30 cellular contexts compared by ENCODE assay signal in the genomic region with DNA sequence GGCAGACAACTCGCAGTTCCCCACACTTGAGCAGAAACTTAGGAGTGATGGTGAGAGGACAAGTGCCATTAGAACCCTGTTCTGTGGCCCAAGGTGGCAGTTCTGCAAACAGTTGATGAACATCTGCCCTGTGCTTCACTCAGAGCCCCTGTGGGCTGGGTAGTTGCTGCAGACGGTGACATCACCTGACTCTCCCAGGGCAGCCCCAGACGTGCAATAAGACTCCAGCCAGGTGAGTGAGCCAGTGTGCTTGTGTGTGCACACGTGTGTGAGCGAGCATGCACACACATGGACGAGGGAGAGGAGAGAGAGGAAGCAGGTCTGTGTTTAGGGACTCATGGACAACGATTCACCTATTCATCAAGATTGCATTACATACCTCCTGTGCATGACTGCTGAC.
"Had no signal": no experiment of that assay in that cellular context is flagged by ENCODE, and none has a peak within 500 bp of the region (broad histone marks: within the 10 kb centered on the region; RNA-seq: fewer than 3 reads in every experiment).

No MANE protein-coding gene starts in this region.

- H3K27me3 ChIP-seq: brain microvascular endothelial cell, hepatocyte, pancreas, right atrium auricular region, suprapubic skin, tibial artery had no signal

- DNase-seq: activated CD4-positive, alpha-beta memory T cell treated with anti-CD3 and anti-CD28 coated beads for 36 hours; activated CD4-positive, alpha-beta T cell treated with anti-CD3 and anti-CD28 coated beads for 48 hours; activated CD8-positive, alpha-beta memory T cell treated with anti-CD3 and anti-CD28 coated beads, Interleukin-2, amount 50 U/mL, for 4 hours; activated effector memory CD4-positive, alpha-beta T cell treated with anti-CD3 and anti-CD28 coated beads, Interleukin-2, amount 50 U/mL, for 16 hours; activated naive CD4-positive, alpha-beta T cell treated with anti-CD3 and anti-CD28 coated beads for 36 hours; activated naive CD8-positive, alpha-beta T cell treated with anti-CD3 and anti-CD28 coated beads, Interleukin-2, amount 10 ng/mL, durations not matched to agents 7 days and 5 days; activated T-cell treated with anti-CD3 and anti-CD28 coated beads, Interleukin-2, amount 50 U/mL, for 1 hour; brain microvascular endothelial cell; cortex of kidney; effector memory CD8-positive, alpha-beta T cell; erythroblast; islet precursor cell; left cardiac atrium; naive B cell; nephron progenitor cell; pancreas; stimulated activated naive CD4-positive, alpha-beta T cell; T-helper 9 cell; tibial artery; WERI-Rb-1 had no signal

- H3K4me3 ChIP-seq: gastroesophageal sphincter, hepatocyte, pancreas, psoas muscle, right atrium auricular region, suprapubic skin, tibial artery had no signal

- H3K4me2 ChIP-seq: hepatocyte had no signal

- H3K27ac ChIP-seq: brain microvascular endothelial cell, gastroesophageal sphincter, hepatocyte, pancreas, psoas muscle, right atrium auricular region, suprapubic skin, tibial artery, WERI-Rb-1 had no signal

- H3K9me3 Mint-ChIP-seq: activated CD4-positive, alpha-beta memory T cell treated with anti-CD3 and anti-CD28 coated beads for 36 hours; activated naive CD4-positive, alpha-beta T cell treated with anti-CD3 and anti-CD28 coated beads for 36 hours; activated naive CD8-positive, alpha-beta T cell treated with anti-CD3 and anti-CD28 coated beads, Interleukin-2, amount 10 ng/mL, durations not matched to agents 7 days and 5 days; activated T-helper 1 cell treated with anti-CD3 and anti-CD28 coated beads, Interleukin-12 subunit alpha, Interleukin-12 subunit beta, Interleukin-2, Interleukin-4 antibody, amounts not matched to agents 30 ng/mL and 10 ng/mL and 1 ng/mL, durations not matched to agents 14 hours and 24 hours and 36 hours; effector memory CD8-positive, alpha-beta T cell; T-helper 1 cell treated with Interleukin-12 subunit alpha and Interleukin-12 subunit beta and Interleukin-4 antibody, amounts not matched to agents 30 μg/mL and 1 μg/mL, for 36 hours had no signal

- H3K36me3 ChIP-seq: brain microvascular endothelial cell, gastroesophageal sphincter, pancreas, right atrium auricular region, suprapubic skin, tibial artery, WERI-Rb-1 had no signal

- H3K27me3 Mint-ChIP-seq: activated naive CD8-positive, alpha-beta T cell treated with anti-CD3 and anti-CD28 coated beads, Interleukin-2, amount 10 ng/mL, durations not matched to agents 7 days and 5 days had no signal

- H3K4me3 Mint-ChIP-seq: activated CD4-positive, alpha-beta memory T cell treated with anti-CD3 and anti-CD28 coated beads for 36 hours; activated naive CD4-positive, alpha-beta T cell treated with anti-CD3 and anti-CD28 coated beads for 36 hours; activated naive CD8-positive, alpha-beta T cell treated with anti-CD3 and anti-CD28 coated beads, Interleukin-2, amount 10 ng/mL, durations not matched to agents 7 days and 5 days; activated T-helper 1 cell treated with anti-CD3 and anti-CD28 coated beads, Interleukin-12 subunit alpha, Interleukin-12 subunit beta, Interleukin-2, Interleukin-4 antibody, amounts not matched to agents 30 ng/mL and 10 ng/mL and 1 ng/mL, durations not matched to agents 14 hours and 24 hours and 36 hours; effector memory CD8-positive, alpha-beta T cell; mesothelial cell of epicardium; nephron progenitor cell; T-helper 1 cell treated with Interleukin-12 subunit alpha and Interleukin-12 subunit beta and Interleukin-4 antibody, amounts not matched to agents 30 μg/mL and 1 μg/mL, for 36 hours had no signal

- H3K9me3 ChIP-seq: pancreas, psoas muscle, right atrium auricular region, suprapubic skin, tibial artery had no signal

- FAIRE-seq: astrocyte, pancreas, TTC549 had no signal

- H3K4me1 Mint-ChIP-seq: activated naive CD8-positive, alpha-beta T cell treated with anti-CD3 and anti-CD28 coated beads, Interleukin-2, amount 10 ng/mL, durations not matched to agents 7 days and 5 days; naive B cell; nephron progenitor cell had no signal

- H3K4me1 ChIP-seq: pancreas had no signal

- H3K27ac Mint-ChIP-seq: activated CD4-positive, alpha-beta memory T cell treated with anti-CD3 and anti-CD28 coated beads for 36 hours; activated naive CD4-positive, alpha-beta T cell treated with anti-CD3 and anti-CD28 coated beads for 36 hours; activated naive CD8-positive, alpha-beta T cell treated with anti-CD3 and anti-CD28 coated beads, Interleukin-2, amount 10 ng/mL, durations not matched to agents 7 days and 5 days; activated T-helper 1 cell treated with anti-CD3 and anti-CD28 coated beads, Interleukin-12 subunit alpha, Interleukin-12 subunit beta, Interleukin-2, Interleukin-4 antibody, amounts not matched to agents 30 ng/mL and 10 ng/mL and 1 ng/mL, durations not matched to agents 14 hours and 24 hours and 36 hours; effector memory CD8-positive, alpha-beta T cell; mesothelial cell of epicardium; naive B cell; nephron progenitor cell; T-helper 1 cell treated with Interleukin-12 subunit alpha and Interleukin-12 subunit beta and Interleukin-4 antibody, amounts not matched to agents 30 μg/mL and 1 μg/mL, for 36 hours had no signal

- H3K36me3 Mint-ChIP-seq: activated CD4-positive, alpha-beta memory T cell treated with anti-CD3 and anti-CD28 coated beads for 36 hours; activated naive CD8-positive, alpha-beta T cell treated with anti-CD3 and anti-CD28 coated beads, Interleukin-2, amount 10 ng/mL, durations not matched to agents 7 days and 5 days; mesothelial cell of epicardium; naive B cell had no signal
